Comparison of ENCODE assay signal across 21 cellular contexts in genomic region chr9:93010696-93011095, GRCh38. TPM values are rescaled to one million over a fixed set of nuclear protein-coding genes. Genes with fewer than 3 reads are reported as not detected.
DNase-seq lines count a peak whose midpoint lies in the region; ATAC-seq and TF ChIP-seq lines count a peak whose summit lies in the region.
"Had no signal": no experiment of that assay in that cellular context is flagged by ENCODE, and none has a peak within 500 bp of the region (broad histone marks: within the 10 kb centered on the region; RNA-seq: fewer than 3 reads in every experiment).

No MANE protein-coding gene starts in this region.

- H3K9ac ChIP-seq in smooth muscle cell (ENCODE audit: low read depth) = no peak overlapping the region

- H3K4me1 ChIP-seq in osteoblast (ENCODE audit: insufficient read depth, low read length) (no peaks in the 10 kb centered on the region), smooth muscle cell (ENCODE audit: low read depth) (no peaks in the 10 kb centered on the region)

- peaks cover 2% of the 10 kb centered on the region for H3K27me3 ChIP-seq in osteoblast (ENCODE audit: insufficient read depth, low read length)
- no peaks in the 10 kb centered on the region for H3K27me3 ChIP-seq in smooth muscle cell (ENCODE audit: low read depth)
- H3K27me3 ChIP-seq: hepatocyte, spleen, thyroid gland had no signal

- H3K4me2 ChIP-seq in osteoblast (ENCODE audit: insufficient read depth, low read length) (no peak overlapping the region), smooth muscle cell (no peak overlapping the region)
- H3K4me2 ChIP-seq: hepatocyte had no signal

- H3K27me3 Mint-ChIP-seq in activated CD8-positive, alpha-beta memory T cell treated with anti-CD3 and anti-CD28 coated beads, Interleukin-2, amount 10 ng/mL, durations not matched to agents 7 days and 5 days = no peaks in the 10 kb centered on the region
- no peaks in the 10 kb centered on the region for H3K27me3 Mint-ChIP-seq in central memory CD8-positive, alpha-beta T cell
- H3K27me3 Mint-ChIP-seq: IgD-negative memory B cell, memory B cell, naive B cell, progenitor cell of endocrine pancreas had no signal

- H3K9me3 ChIP-seq in osteoblast (ENCODE audit: low read depth, low read length) (no peaks in the 10 kb centered on the region), smooth muscle cell (replicated peaks; ENCODE audit: low read depth) (no peaks in the 10 kb centered on the region)
- H3K9me3 ChIP-seq: spleen, thyroid gland had no signal

- peaks cover 48% of the 10 kb centered on the region for H3K36me3 Mint-ChIP-seq in activated CD8-positive, alpha-beta memory T cell treated with anti-CD3 and anti-CD28 coated beads, Interleukin-2, amount 10 ng/mL, durations not matched to agents 7 days and 5 days
- peaks cover 82% of the 10 kb centered on the region for H3K36me3 Mint-ChIP-seq in central memory CD8-positive, alpha-beta T cell (ENCODE audit: insufficient read depth)

- no peak for ATAC-seq in activated CD8-positive, alpha-beta memory T cell treated with anti-CD3 and anti-CD28 coated beads, Interleukin-2, amount 10 ng/mL, durations not matched to agents 7 days and 5 days
- no peak for ATAC-seq in central memory CD8-positive, alpha-beta T cell (replicated peaks; ENCODE audit: extremely low read depth, poor library complexity, severe bottlenecking)
- no peak for ATAC-seq in GM18505 (IDR thresholded peaks at IDR 0.05; ENCODE audit: unreplicated experiment)

- H3K4me3 Mint-ChIP-seq in activated CD8-positive, alpha-beta memory T cell treated with anti-CD3 and anti-CD28 coated beads, Interleukin-2, amount 10 ng/mL, durations not matched to agents 7 days and 5 days = no peak overlapping the region
- H3K4me3 Mint-ChIP-seq in central memory CD8-positive, alpha-beta T cell = no peak overlapping the region
- H3K4me3 Mint-ChIP-seq: IgD-negative memory B cell, memory B cell, naive B cell had no signal

- H3K27ac ChIP-seq in osteoblast (ENCODE audit: low read depth, low read length) (no peak overlapping the region), smooth muscle cell (ENCODE audit: low read depth) (no peak overlapping the region)
- H3K27ac ChIP-seq: hepatocyte, thyroid gland had no signal

- DNase-seq in activated CD8-positive, alpha-beta memory T cell treated with anti-CD3 and anti-CD28 coated beads for 24 hours = peak; percentile 40
- no peak for DNase-seq in activated CD8-positive, alpha-beta memory T cell treated with anti-CD3 and anti-CD28 coated beads, Interleukin-2, amount 10 ng/mL, durations not matched to agents 7 days and 5 days
- peak; percentile 13 for DNase-seq in GM13976 (ENCODE audit: low spot score)
- DNase-seq in central memory CD8-positive, alpha-beta T cell (ENCODE audit: low spot score in 2 of 2) = no peak
- peak; percentile 29 for DNase-seq in osteoblast (ENCODE audit: insufficient read length, low spot score, missing footprints)
- DNase-seq in smooth muscle cell (lab: John Stamatoyannopoulos, UW; ENCODE audit: unreplicated experiment) = no peak
- DNase-seq in NK-92 treated with Interleukin-12 subunit alpha and Interleukin-12 subunit beta, amount 100 ng/mL, for 24 hours (lab: John Stamatoyannopoulos, UW) = no peak
- DNase-seq: activated effector memory CD4-positive, alpha-beta T cell treated with Interleukin-2 at 50 U/mL for 16 hours; DND-41; kidney; naive B cell; NCI-H1694; NCI-H226; spleen; thyroid gland had no signal

- H3F3A ChIP-seq in smooth muscle cell (ENCODE audit: low read depth) = no peaks in the 10 kb centered on the region

- CTCF ChIA-PET in activated CD8-positive, alpha-beta memory T cell treated with anti-CD3 and anti-CD28 coated beads, Interleukin-2, amount 10 ng/mL, durations not matched to agents 7 days and 5 days (lab: Charles Lee) = no interaction called here

- 88% methylated on average over 4 of the region's 4 CpGs for WGBS in smooth muscle cell (ENCODE audit: low lambda C conversion rate)

- no peaks in the 10 kb centered on the region for H4K20me1 ChIP-seq in osteoblast (ENCODE audit: insufficient read depth, low read length)
- no peaks in the 10 kb centered on the region for H4K20me1 ChIP-seq in smooth muscle cell (ENCODE audit: low read depth)

- H3K4me3 ChIP-seq in osteoblast (ENCODE audit: insufficient read depth, low read length) = no peak overlapping the region
- H3K4me3 ChIP-seq in smooth muscle cell = no peak overlapping the region
- H3K4me3 ChIP-seq: hepatocyte, spleen, thyroid gland had no signal

- H3K79me2 ChIP-seq in osteoblast (ENCODE audit: insufficient read depth, low read length) (no peaks in the 10 kb centered on the region), smooth muscle cell (ENCODE audit: low read depth) (no peaks in the 10 kb centered on the region)
- H3K79me2 ChIP-seq: hepatocyte had no signal

- no peak overlapping the region for H3K27ac Mint-ChIP-seq in activated CD8-positive, alpha-beta memory T cell treated with anti-CD3 and anti-CD28 coated beads, Interleukin-2, amount 10 ng/mL, durations not matched to agents 7 days and 5 days
- H3K27ac Mint-ChIP-seq in central memory CD8-positive, alpha-beta T cell (ENCODE audit: low read depth) = peak overlapping the region; percentile 72
- H3K27ac Mint-ChIP-seq: progenitor cell of endocrine pancreas had no signal

- peaks cover 2% of the 10 kb centered on the region for H3K4me1 Mint-ChIP-seq in activated CD8-positive, alpha-beta memory T cell treated with anti-CD3 and anti-CD28 coated beads, Interleukin-2, amount 10 ng/mL, durations not matched to agents 7 days and 5 days
- H3K4me1 Mint-ChIP-seq in central memory CD8-positive, alpha-beta T cell = peaks cover 19% of the 10 kb centered on the region

- no peak for TF ChIP-seq POLR2A in GM18505 (IDR thresholded peaks at IDR 0.05; ENCODE audit: borderline replicate concordance, extremely low read depth, insufficient read depth, insufficient read length)

- no peak overlapping the region for H2AFZ ChIP-seq in osteoblast (ENCODE audit: low read length)
- no peak overlapping the region for H2AFZ ChIP-seq in smooth muscle cell (ENCODE audit: low read depth)
- H2AFZ ChIP-seq: hepatocyte had no signal

- H3K9me3 Mint-ChIP-seq in activated CD8-positive, alpha-beta memory T cell treated with anti-CD3 and anti-CD28 coated beads, Interleukin-2, amount 10 ng/mL, durations not matched to agents 7 days and 5 days (ENCODE audit: low read depth) = no peaks in the 10 kb centered on the region
- no peaks in the 10 kb centered on the region for H3K9me3 Mint-ChIP-seq in central memory CD8-positive, alpha-beta T cell
- H3K9me3 Mint-ChIP-seq: IgD-negative memory B cell, memory B cell, naive B cell had no signal

- TF ChIP-seq CTCF in GM13976 (IDR thresholded peaks at IDR 0.05; ENCODE audit: borderline replicate concordance, control extremely low read depth, extremely low read depth, insufficient read depth, missing control alignments) = no peak
- TF ChIP-seq CTCF in osteoblast (IDR thresholded peaks at IDR 0.05; ENCODE audit: extremely low read depth, low read depth, low read length) = no peak
- TF ChIP-seq CTCF in smooth muscle cell (IDR thresholded peaks at IDR 0.05; ENCODE audit: borderline replicate concordance, insufficient read depth, poor library complexity, severe bottlenecking) = no peak

- in situ Hi-C loops in GM13976 (cut with MboI; ENCODE audit: low sequenced_read_pairs, unreplicated experiment) = no loop called here

- no peaks in the 10 kb centered on the region for H3K36me3 ChIP-seq in osteoblast (ENCODE audit: insufficient read depth, low read length)
- H3K36me3 ChIP-seq in smooth muscle cell (ENCODE audit: low read depth) = no peaks in the 10 kb centered on the region

RNA-seq across cellular contexts. Expression of gene SUSD3, which starts 47.8 kb away (rescaled TPM):
- total RNA-seq in activated CD8-positive, alpha-beta memory T cell treated with anti-CD3 and anti-CD28 coated beads, Interleukin-2, amount 10 ng/mL, durations not matched to agents 7 days and 5 days = 10 to 100 TPM; 40.1 to 67.3 TPM
- total RNA-seq in osteoblast = 0.36 and 0.88 TPM in 2 replicates
- not detected in 2 replicates for total RNA-seq in smooth muscle cell
- polyA plus RNA-seq in smooth muscle cell = 0.34 TPM in 1 of 2 replicates, not detected in the other
- total RNA-seq: astrocyte had no signal

Comparison
In these comparisons a context has a peak if more than half of its experiments do, and no peak if none do; other contexts are left out.
1. DNase-seq: peak in activated CD8-positive, alpha-beta memory T cell treated with anti-CD3 and anti-CD28 coated beads for 24 hours (single experiment), GM13976 (single experiment) and osteoblast (single experiment); none in activated CD8-positive, alpha-beta memory T cell treated with anti-CD3 and anti-CD28 coated beads, Interleukin-2, amount 10 ng/mL, durations not matched to agents 7 days and 5 days (single experiment), central memory CD8-positive, alpha-beta T cell (0 of 2), smooth muscle cell (single experiment) and NK-92 treated with Interleukin-12 subunit alpha and Interleukin-12 subunit beta, amount 100 ng/mL, for 24 hours (single experiment).
2. RNA of gene SUSD3, which starts 47.8 kb away (total RNA-seq): 40.1 to 67.3 TPM in activated CD8-positive, alpha-beta memory T cell treated with anti-CD3 and anti-CD28 coated beads, Interleukin-2, amount 10 ng/mL, durations not matched to agents 7 days and 5 days; 0.36 to 0.88 TPM in osteoblast and not detected in smooth muscle cell; every median in the first group is over 10 times any median in the second.